15 cellular contexts compared by ENCODE assay signal in genomic region chr3:102741105-102741504, GRCh38.
DNase-seq lines count a peak whose midpoint lies in the region; ATAC-seq and TF ChIP-seq lines count a peak whose summit lies in the region.
"Had no signal": no experiment of that assay in that cellular context is flagged by ENCODE, and none has a peak within 500 bp of the region (broad histone marks: within the 10 kb centered on the region; RNA-seq: fewer than 3 reads in every experiment).

No MANE protein-coding gene starts in this region.

- H3K27ac ChIP-seq in breast epithelium (no peak overlapping the region), mammary epithelial cell (ENCODE audit: insufficient read depth, low read depth, low read length) (no peak overlapping the region), colonic mucosa (no peak overlapping the region)
- H3K27ac ChIP-seq: cardiac muscle cell, epithelial cell of prostate, parathyroid adenoma had no signal

- CTCF ChIA-PET in MCF 10A (lab: Yijun Ruan, JAX) (interaction anchor here (0.8 to 2.9 kb wide), 4 partner anchors 11 to 77 kb away, joined by 3 to 44 read pairs (median 3); no protein-coding TSS in a partner anchor), mammary epithelial cell (lab: Charles Lee; ENCODE audit: low non-redundant PET) (interaction anchor here (0.6 to 1.5 kb wide), 4 partner anchors 38 to 499 kb away, joined by 3 to 13 read pairs (median 8); no protein-coding TSS in a partner anchor)

- H3K79me2 ChIP-seq in mammary epithelial cell (ENCODE audit: insufficient read depth, low read length), result no peaks in the 10 kb centered on the region
- H3K79me2 ChIP-seq: parathyroid adenoma had no signal

- DNase-seq in MCF 10A (ENCODE audit: unreplicated experiment) (peak; percentile 23), breast epithelium (ENCODE audit: low spot score in 2 of 2) (no peak), M059J (ENCODE audit: low read depth) (peak; percentile 13), mammary epithelial cell (peak; percentile 0), sciatic nerve (ENCODE audit: low spot score) (no peak), colonic mucosa (no peak), activated T-cell treated with anti-CD3 and anti-CD28 coated beads for 4 hours (no peak)
- DNase-seq: activated CD8-positive, alpha-beta T cell treated with anti-CD3 and anti-CD28 coated beads for 36 hours; Karpas-422; RPMI8226 had no signal

- H3K9me3 Mint-ChIP-seq in MCF 10A (ENCODE audit: unreplicated experiment), result no peaks in the 10 kb centered on the region
- H3K9me3 Mint-ChIP-seq: activated CD8-positive, alpha-beta T cell treated with anti-CD3 and anti-CD28 coated beads for 36 hours; mesothelial cell of epicardium had no signal

- H3K4me3 ChIP-seq in breast epithelium (no peak overlapping the region), mammary epithelial cell (replicated peaks in 1 of 3; ENCODE audit: insufficient read depth in 1 of 3, low read depth in 2 of 3, low read length in 3 of 3) (no peak overlapping the region), colonic mucosa (no peak overlapping the region)
- H3K4me3 ChIP-seq: cardiac muscle cell had no signal

- H3K27ac Mint-ChIP-seq in MCF 10A (ENCODE audit: low read depth, unreplicated experiment), result no peak overlapping the region
- H3K27ac Mint-ChIP-seq: activated CD8-positive, alpha-beta T cell treated with anti-CD3 and anti-CD28 coated beads for 36 hours; mesothelial cell of epicardium had no signal

- H2AFZ ChIP-seq in mammary epithelial cell (ENCODE audit: low read depth, low read length), result no peak overlapping the region
- H2AFZ ChIP-seq: parathyroid adenoma had no signal

- TF ChIP-seq POLR2A in breast epithelium (IDR thresholded peaks at IDR 0.05), result no peak

- dilution Hi-C loops in mammary epithelial cell (cut with HindIII; ENCODE audit: low sequenced_read_pairs), result no loop called here

- WGBS in mammary epithelial cell (ENCODE audit: low coverage, missing lambda C conversion rate), result 79% methylated on average over 3 of the region's 6 CpGs

- H3K27me3 ChIP-seq in breast epithelium (no peaks in the 10 kb centered on the region), mammary epithelial cell (ENCODE audit: insufficient read depth, low read length) (no peaks in the 10 kb centered on the region), colonic mucosa (no peaks in the 10 kb centered on the region)
- H3K27me3 ChIP-seq: cardiac muscle cell had no signal

- BruUV-seq in MCF 10A (replicated peaks; lab: Mats Ljungman, UMichigan), result no TSS peak
- no TSS peak for BruUV-seq in mammary epithelial cell (replicated peaks; lab: Mats Ljungman, UMichigan)

- TF ChIP-seq CTCF in MCF 10A (IDR thresholded peaks at IDR 0.05; ENCODE audit: unreplicated experiment), result peak; percentile 15
- no peak for TF ChIP-seq CTCF in breast epithelium (IDR thresholded peaks at IDR 0.05)
- peak; percentile 18 to 53 for TF ChIP-seq CTCF in mammary epithelial cell (conservative IDR thresholded peaks at IDR 0.05 in 1 of 2, IDR thresholded peaks at IDR 0.05 in 1 of 2; ENCODE audit: extremely low read depth in 1 of 2, insufficient read depth in 1 of 2, low read depth in 1 of 2, low read length in 2 of 2)
- TF ChIP-seq CTCF in colonic mucosa (IDR thresholded peaks at IDR 0.05), result no peak

- in situ Hi-C loops in mammary epithelial cell (cut with MboI; ENCODE audit: low sequenced_read_pairs in 2 of 2), result no loop called here

- H3K9ac ChIP-seq in mammary epithelial cell (ENCODE audit: insufficient read depth, low read length) (no peak overlapping the region), colonic mucosa (ENCODE audit: low read depth in 2 of 2, low read length in 2 of 2) (no peak overlapping the region)
- H3K9ac ChIP-seq: parathyroid adenoma had no signal

- H3K36me3 ChIP-seq in breast epithelium (no peaks in the 10 kb centered on the region), mammary epithelial cell (ENCODE audit: insufficient read depth, low read length) (no peaks in the 10 kb centered on the region), colonic mucosa (no peaks in the 10 kb centered on the region)
- H3K36me3 ChIP-seq: cardiac muscle cell had no signal

- POLR2A ChIA-PET in MCF 10A (lab: Yijun Ruan, JAX), result no interaction called here

- peaks cover 29% of the 10 kb centered on the region for H3K27me3 Mint-ChIP-seq in MCF 10A (ENCODE audit: insufficient read depth, unreplicated experiment)
- H3K27me3 Mint-ChIP-seq: activated CD8-positive, alpha-beta T cell treated with anti-CD3 and anti-CD28 coated beads for 36 hours had no signal

- no peaks in the 10 kb centered on the region for H4K20me1 ChIP-seq in mammary epithelial cell (ENCODE audit: insufficient read depth, low read length)

- H3K4me3 Mint-ChIP-seq in MCF 10A (ENCODE audit: unreplicated experiment), result no peak overlapping the region
- H3K4me3 Mint-ChIP-seq: activated CD8-positive, alpha-beta T cell treated with anti-CD3 and anti-CD28 coated beads for 36 hours; mesothelial cell of epicardium had no signal

- H3K36me3 Mint-ChIP-seq in MCF 10A (ENCODE audit: insufficient read depth, unreplicated experiment), result no peaks in the 10 kb centered on the region
- H3K36me3 Mint-ChIP-seq: mesothelial cell of epicardium had no signal

- intact Hi-C loops in MCF 10A (cut with micrococcal nuclease), result loop anchor here (1.0 to 2.0 kb wide), 2 partner anchors 68 to 512 kb away; no protein-coding TSS in a partner anchor
- intact Hi-C loops in breast epithelium (cut with DNase I; ENCODE audit: low total_unique reads), result no loop called here
- intact Hi-C loops in mammary epithelial cell (cut with micrococcal nuclease), result loop anchor here (1.0 to 2.0 kb wide), 2 partner anchors 68 to 512 kb away; no protein-coding TSS in a partner anchor
- intact Hi-C loops in sciatic nerve (cut with DNase I), result no loop called here
- intact Hi-C loops in colonic mucosa (cut with DNase I), result no loop called here

- ATAC-seq in sciatic nerve (peak; percentile 17), GM21825 (IDR thresholded peaks at IDR 0.05; ENCODE audit: unreplicated experiment) (no peak)
- ATAC-seq: activated CD8-positive, alpha-beta T cell treated with anti-CD3 and anti-CD28 coated beads for 36 hours had no signal

- H3K9me3 ChIP-seq in breast epithelium, result peaks cover 0 to 3% of the 10 kb centered on the region in 2 donors
- no peaks in the 10 kb centered on the region for H3K9me3 ChIP-seq in mammary epithelial cell (replicated peaks; ENCODE audit: insufficient read depth, low read length)
- no peaks in the 10 kb centered on the region for H3K9me3 ChIP-seq in colonic mucosa

- no peaks in the 10 kb centered on the region for H3K4me1 Mint-ChIP-seq in MCF 10A (ENCODE audit: insufficient read depth, unreplicated experiment)
- H3K4me1 Mint-ChIP-seq: mesothelial cell of epicardium had no signal

- no peak overlapping the region for H3K4me2 ChIP-seq in mammary epithelial cell (ENCODE audit: insufficient read depth, low read depth, low read length)

- H3K4me1 ChIP-seq in breast epithelium, result no peaks in the 10 kb centered on the region
- no peaks in the 10 kb centered on the region for H3K4me1 ChIP-seq in mammary epithelial cell (ENCODE audit: insufficient read depth, low read length)
- H3K4me1 ChIP-seq in colonic mucosa, result no peaks in the 10 kb centered on the region
- H3K4me1 ChIP-seq: parathyroid adenoma had no signal

Comparison
In these comparisons a context has a peak if more than half of its experiments do, and no peak if none do; other contexts are left out.
1. DNase-seq: peak in MCF 10A (single experiment), M059J (single experiment) and mammary epithelial cell (single experiment); none in breast epithelium (0 of 2), sciatic nerve (single experiment), colonic mucosa (single experiment) and activated T-cell treated with anti-CD3 and anti-CD28 coated beads for 4 hours (single experiment).
2. CTCF ChIP-seq: peak in MCF 10A (single experiment) and mammary epithelial cell (2 of 2); none in breast epithelium (0 of 3) and colonic mucosa (single experiment).
3. intact Hi-C loops: an anchor here in MCF 10A (1.0 to 2.0 kb wide) and mammary epithelial cell (1.0 to 2.0 kb wide); none called in breast epithelium, sciatic nerve and colonic mucosa.